ENCODE assay signal across 15 cellular contexts in genomic region chr9:131737426-131737825, GRCh38. TPM values are rescaled to one million over a fixed set of nuclear protein-coding genes. Genes with fewer than 3 reads are reported as not detected.
DNase-seq lines count a peak whose midpoint lies in the region; ATAC-seq, FAIRE-seq and TF ChIP-seq lines count a peak whose summit lies in the region.
"Had no signal": no experiment of that assay in that cellular context is flagged by ENCODE, and none has a peak within 500 bp of the region (broad histone marks: within the 10 kb centered on the region; RNA-seq: fewer than 3 reads in every experiment).

No MANE protein-coding gene starts in this region.

- H3K9me3 ChIP-seq in H1 (ENCODE audit: insufficient read depth in 2 of 2, low read depth in 1 of 2, low read length in 1 of 2) (peaks cover 0 to 7% of the 10 kb centered on the region in 2 experiments; a peak in 1 of 4 replicates), spleen (no peaks in the 10 kb centered on the region)
- H3K9me3 ChIP-seq: pancreas had no signal

- no peak overlapping the region for H2BK120ac ChIP-seq in H1 (replicated peaks; ENCODE audit: low read depth, low read length)

- CTCF ChIA-PET in activated CD8-positive, alpha-beta memory T cell treated with anti-CD3 and anti-CD28 coated beads, Interleukin-2, amount 10 ng/mL, durations not matched to agents 7 days and 5 days (lab: Charles Lee) = interaction anchor here (0.8 to 14.7 kb wide), 12 partner anchors 10 to 147 kb away, joined by 3 to 208 read pairs (median 11); no protein-coding TSS in a partner anchor
- CTCF ChIA-PET in RWPE1 (lab: Yijun Ruan, JAX) = interaction anchor here (0.6 kb wide), 1 partner anchor 146 kb away, joined by 3 read pairs; no protein-coding TSS in a partner anchor
- CTCF ChIA-PET in H1 (lab: Charles Lee; ENCODE audit: partially characterized antibody) = interaction anchor here (0.7 to 1.3 kb wide), 8 partner anchors 10 to 300 kb away, joined by 3 to 6 read pairs (median 3); no protein-coding TSS in a partner anchor

- H2BK15ac ChIP-seq in H1 (ENCODE audit: low read length) = no peak overlapping the region; the same call in 1 of the 2 replicates

- TF ChIP-seq POLR2A in H1 (IDR thresholded peaks at IDR 0.05; ENCODE audit: control extremely low read depth in 1 of 2, low read depth in 2 of 2, low read length in 2 of 2) (no peak), spleen (IDR thresholded peaks at IDR 0.05) (no peak)

- H3K36me3 ChIP-seq in H1 (ENCODE audit: control insufficient read depth in 2 of 4, insufficient read depth in 4 of 4, low read length in 3 of 4) (no peaks in the 10 kb centered on the region), spleen (no peaks in the 10 kb centered on the region)
- H3K36me3 ChIP-seq: pancreas had no signal

- H4K20me1 ChIP-seq in H1 (replicated peaks in 1 of 2; ENCODE audit: control insufficient read depth in 1 of 2, insufficient read depth in 2 of 2, low read length in 2 of 2) = peaks cover 0 to 18% of the 10 kb centered on the region in 2 experiments

- peaks cover 53% of the 10 kb centered on the region for H3K4me1 Mint-ChIP-seq in activated CD8-positive, alpha-beta memory T cell treated with anti-CD3 and anti-CD28 coated beads, Interleukin-2, amount 10 ng/mL, durations not matched to agents 7 days and 5 days

- H3K36me3 Mint-ChIP-seq in activated CD8-positive, alpha-beta memory T cell treated with anti-CD3 and anti-CD28 coated beads, Interleukin-2, amount 10 ng/mL, durations not matched to agents 7 days and 5 days = peaks cover 19% of the 10 kb centered on the region

- H3K27ac Mint-ChIP-seq in activated CD8-positive, alpha-beta memory T cell treated with anti-CD3 and anti-CD28 coated beads, Interleukin-2, amount 10 ng/mL, durations not matched to agents 7 days and 5 days = peak overlapping the region; percentile 96

- H3K4ac ChIP-seq in H1 (replicated peaks; ENCODE audit: insufficient read length, low read depth, low read length) = no peak overlapping the region

- H3K23ac ChIP-seq in H1 (ENCODE audit: insufficient read length) = no peak overlapping the region

- no peak for TF ChIP-seq EP300 in H1 (IDR thresholded peaks at IDR 0.05; ENCODE audit: borderline replicate concordance in 1 of 2, low read depth in 2 of 2, low read length in 2 of 2)

- peaks cover 17% of the 10 kb centered on the region for H3K79me1 ChIP-seq in H1 (ENCODE audit: low read depth, low read length)

- H2AK5ac ChIP-seq in H1 (ENCODE audit: low read depth, low read length) = no peak overlapping the region

- no peak overlapping the region for H2BK20ac ChIP-seq in H1 (ENCODE audit: low read length)

- H3K27me3 ChIP-seq in H1 (replicated peaks in 1 of 4; ENCODE audit: control insufficient read depth in 3 of 4, extremely low read depth in 1 of 4, insufficient read depth in 3 of 4, low read length in 3 of 4) (no peaks in the 10 kb centered on the region; a peak in 1 of 7 replicates), spleen (replicated peaks in 1 of 7) (no peaks in the 10 kb centered on the region)
- H3K27me3 ChIP-seq: foreskin keratinocyte, pancreas had no signal

- no peaks in the 10 kb centered on the region for H3K9me3 Mint-ChIP-seq in activated CD8-positive, alpha-beta memory T cell treated with anti-CD3 and anti-CD28 coated beads, Interleukin-2, amount 10 ng/mL, durations not matched to agents 7 days and 5 days (ENCODE audit: low read depth)

- TF ChIP-seq CTCF in RWPE1 (conservative IDR thresholded peaks at IDR 0.05; ENCODE audit: low read depth) (no peak), H1 (IDR thresholded peaks at IDR 0.05; ENCODE audit: control extremely low read depth in 1 of 3, insufficient read depth in 1 of 3, low read depth in 1 of 3, low read length in 3 of 3) (no peak), spleen (IDR thresholded peaks at IDR 0.05 in 8 of 11, conservative IDR thresholded peaks at IDR 0.05 in 3 of 11) (no peak)

- no peak overlapping the region; the same call in 1 of the 2 replicates for H3K18ac ChIP-seq in H1 (ENCODE audit: extremely low read depth, low read length)

- no peaks in the 10 kb centered on the region for H3K27me3 Mint-ChIP-seq in activated CD8-positive, alpha-beta memory T cell treated with anti-CD3 and anti-CD28 coated beads, Interleukin-2, amount 10 ng/mL, durations not matched to agents 7 days and 5 days

- peaks cover 2% of the 10 kb centered on the region; the same call in 1 of the 2 replicates for H3K23me2 ChIP-seq in H1 (ENCODE audit: low read depth, low read length)

- no peak overlapping the region for H2BK12ac ChIP-seq in H1 (ENCODE audit: low read depth, low read length)

- H4K5ac ChIP-seq in H1 (ENCODE audit: insufficient read length, low read depth, low read length) = no peak overlapping the region

- TF ChIP-seq RAD21 in H1 (IDR thresholded peaks at IDR 0.05 in 1 of 2, conservative IDR thresholded peaks at IDR 0.05 in 1 of 2; ENCODE audit: low read depth in 2 of 2, low read length in 2 of 2) = no peak

- peaks cover 5 to 61% of the 10 kb centered on the region in 2 experiments; a peak in 3 of 4 replicates for H3K79me2 ChIP-seq in H1 (ENCODE audit: control insufficient read depth in 1 of 2, insufficient read depth in 2 of 2, low read length in 2 of 2)

- intact Hi-C loops in spleen (cut with DNase I; ENCODE audit: low total_unique reads) = loop anchor here (5.0 to 10.0 kb wide), 2 partner anchors 35 to 63 kb away; no protein-coding TSS in a partner anchor

- H3K4me1 ChIP-seq in H1 (replicated peaks in 1 of 4; ENCODE audit: control insufficient read depth in 3 of 4, insufficient read depth in 4 of 4, low read length in 3 of 4) (peaks cover 2 to 10% (median 4%) of the 10 kb centered on the region in 4 experiments; a peak in 5 of 7 replicates), spleen (peaks cover 50 to 73% (median 66%) of the 10 kb centered on the region in 6 donors)

- peak overlapping the region; percentile 88 for H3K4me3 Mint-ChIP-seq in activated CD8-positive, alpha-beta memory T cell treated with anti-CD3 and anti-CD28 coated beads, Interleukin-2, amount 10 ng/mL, durations not matched to agents 7 days and 5 days

- H3K27ac ChIP-seq in RWPE1 (0 out of 2 replicates have a peak overlapping the region, but pooled peaks have one; percentile 0), H1 (ENCODE audit: low read depth, low read length) (no peak overlapping the region), spleen (peak overlapping the region in 7 of 8 donors; percentile 14 to 98 (median 91))
- H3K27ac ChIP-seq: foreskin keratinocyte had no signal

- no peak for FAIRE-seq in H1 (lab: Jason Lieb, UNC)
- FAIRE-seq: pancreas had no signal

- H2AFZ ChIP-seq in H1 (ENCODE audit: low read length) = no peak overlapping the region

- no peak overlapping the region for H3K14ac ChIP-seq in H1 (ENCODE audit: insufficient read length)

- H4K8ac ChIP-seq in H1 (ENCODE audit: extremely low read depth, insufficient read depth, low read length) = peak overlapping the region; percentile 62; the same call in 1 of the 2 replicates

- H3K4me3 ChIP-seq in H1 (ENCODE audit: extremely low read depth in 1 of 4, insufficient read depth in 2 of 4, low read depth in 3 of 4, low read length in 4 of 4) = no peak overlapping the region
- H3K4me3 ChIP-seq in spleen = peak overlapping the region in 1 of 8 donors; percentile 84

- peak overlapping the region; percentile 40 for H3K56ac ChIP-seq in H1 (replicated peaks; ENCODE audit: insufficient read length, low read depth, low read length)

- no peak overlapping the region for H3K9ac ChIP-seq in H1 (replicated peaks in 1 of 4; ENCODE audit: extremely low read depth in 1 of 4, low read depth in 3 of 4, low read length in 3 of 4)

- WGBS in H1 (ENCODE audit: extremely low coverage in 1 of 2, insufficient coverage in 1 of 2, insufficient read length in 1 of 2, insufficient replicate concordance in 2 of 2, low coverage in 1 of 2, low lambda C conversion rate in 2 of 2, missing lambda C conversion rate in 1 of 2), 2 experiments = 91% methylated on average over 12 of the region's 12 CpGs; no CpG with 5 or more reads in 1 of the 2 experiments
- WGBS in spleen, 5 donors = 83 to 95% (median 86%) methylated on average over 12 of the region's 12 CpGs

- no peak overlapping the region for H4K91ac ChIP-seq in H1 (replicated peaks; ENCODE audit: insufficient read length, low read length)

- no peak overlapping the region for H2BK5ac ChIP-seq in H1 (ENCODE audit: low read depth, low read length)

- no peak for DNase-seq in activated CD8-positive, alpha-beta memory T cell treated with anti-CD3 and anti-CD28 coated beads, Interleukin-2, amount 10 ng/mL, durations not matched to agents 7 days and 5 days
- no peak for DNase-seq in activated CD8-positive, alpha-beta memory T cell treated with anti-CD3 and anti-CD28 coated beads for 24 hours
- DNase-seq in RWPE1 (ENCODE audit: low spot score) (no peak), H1 (ENCODE audit: low read depth in 1 of 2, low spot score in 2 of 2) (no peak), spleen (no peak), NCI-H510A treated with DMSO at 0.1 percent for 48 hours (lab: John Stamatoyannopoulos, UW) (no peak)
- DNase-seq: ACHN; activated CD8-positive, alpha-beta memory T cell treated with anti-CD3 and anti-CD28 coated beads, Interleukin-2, amount 50 U/mL, for 4 hours; cerebellar nuclear complex; foreskin keratinocyte; left colon; NCI-H748 treated with DMSO at 0.1 percent for 48 hours had no signal

- POLR2A ChIA-PET in RWPE1 (lab: Yijun Ruan, JAX; ENCODE audit: low non-redundant PET) = no interaction called here
- POLR2A ChIA-PET in H1 (lab: Charles Lee; ENCODE audit: partially characterized antibody) = no interaction called here

- ATAC-seq in activated CD8-positive, alpha-beta memory T cell treated with anti-CD3 and anti-CD28 coated beads, Interleukin-2, amount 10 ng/mL, durations not matched to agents 7 days and 5 days = no peak
- ATAC-seq in HG03439 (IDR thresholded peaks at IDR 0.05; ENCODE audit: unreplicated experiment) = no peak
- no peak for ATAC-seq in HG02623 (IDR thresholded peaks at IDR 0.05; ENCODE audit: unreplicated experiment)
- ATAC-seq: foreskin keratinocyte, left colon, pancreas had no signal

- no peak overlapping the region for H3K4me2 ChIP-seq in H1 (ENCODE audit: insufficient read depth in 1 of 2, low read depth in 2 of 2, low read length in 2 of 2)

TF ChIP-seq in H1, 55 proteins besides CTCF, POLR2A, EP300 and RAD21 (continues in another document):
- TF ChIP-seq FOSL1 (IDR thresholded peaks at IDR 0.05; ENCODE audit: insufficient read depth, low read depth, low read length) = no peak

RNA-seq across cellular contexts. Expression of gene RAPGEF1, which starts 2.5 kb away (rescaled TPM):
- 100 to 1,000 TPM; 187 to 215 TPM for total RNA-seq in activated CD8-positive, alpha-beta memory T cell treated with anti-CD3 and anti-CD28 coated beads, Interleukin-2, amount 10 ng/mL, durations not matched to agents 7 days and 5 days
- 73.8 and 78.9 TPM in 2 replicates for total RNA-seq in H1 (2021; fragmentation: NEBNext Ultra II Directional; extraction: Animal tissue kit (Norgen Biotek cat#: 25700))
- polyA plus RNA-seq in H1 (2011; rRNA removed) (29.7 and 38.2 TPM in 2 replicates), spleen (10 to 100 TPM; 16.9 to 47.8 (median 19.9) TPM)
- polyA plus RNA-seq in H1 (2011; cell fraction: cytosol; rRNA removed) = 28.4 TPM
- polyA plus RNA-seq in H1 (2011; cell fraction: nucleus; rRNA removed) = 54.3 TPM
- polyA plus RNA-seq in H1 (2012, experiment 1 of 2) = 39.8 to 47.1 TPM (median 45.5 TPM) in 4 replicates
- polyA plus RNA-seq in H1 (2012, experiment 2 of 2) = 36.6 TPM
- polyA plus RNA-seq in H1 (2013, experiment 1 of 2) = 43.6 TPM
- polyA plus RNA-seq in H1 (2013, experiment 2 of 2) = 46.5 TPM
- 30.4 and 36.4 TPM in 2 replicates for polyA minus RNA-seq in H1 (2011; rRNA and poly(A)+ RNA removed)
- polyA minus RNA-seq in H1 (2011; cell fraction: cytosol; rRNA and poly(A)+ RNA removed) = 22.6 TPM
- polyA minus RNA-seq in H1 (2011; cell fraction: nucleus; rRNA and poly(A)+ RNA removed) = 22.7 TPM
- 100 to 1,000 TPM in 6 of 7 donors, 10 to 100 TPM in 1; 88.1 to 137 (median 118) TPM for total RNA-seq in spleen
